Comparison of ENCODE assay signal across 11 cellular contexts in genomic region chr2:112001136-112001764, GRCh38. TPM values are rescaled to one million over a fixed set of nuclear protein-coding genes. Genes with fewer than 3 reads are reported as not detected.
DNase-seq lines count a peak whose midpoint lies in the region; ATAC-seq, FAIRE-seq and TF ChIP-seq lines count a peak whose summit lies in the region.
"Had no signal": no experiment of that assay in that cellular context is flagged by ENCODE, and none has a peak within 500 bp of the region (broad histone marks: within the 10 kb centered on the region; RNA-seq: fewer than 3 reads in every experiment).

No MANE protein-coding gene starts in this region.

- intact Hi-C loops in naive thymus-derived CD4-positive, alpha-beta T cell (cut with micrococcal nuclease): no loop called here

- peak overlapping the region in 2 of 9 donors; percentile 1 to 18 for H3K27ac Mint-ChIP-seq in naive thymus-derived CD4-positive, alpha-beta T cell
- H3K27ac Mint-ChIP-seq: natural killer cell had no signal

- H3K4me3 Mint-ChIP-seq in naive thymus-derived CD4-positive, alpha-beta T cell: peak overlapping the region in 2 of 10 donors; percentile 13 to 37
- H3K4me3 Mint-ChIP-seq: natural killer cell had no signal

- H4K20me1 ChIP-seq in MM.1S (ENCODE audit: insufficient read depth, low read length): no peaks in the 10 kb centered on the region

- peaks cover 0 to 7% (median 0%) of the 10 kb centered on the region in 5 donors for H3K27me3 Mint-ChIP-seq in naive thymus-derived CD4-positive, alpha-beta T cell

- H3K27ac ChIP-seq in MM.1S (ENCODE audit: low read length): peak overlapping the region; percentile 67
- H3K27ac ChIP-seq in naive thymus-derived CD4-positive, alpha-beta T cell (ENCODE audit: low read depth, low read length): no peak overlapping the region

- H3K36me3 ChIP-seq in MM.1S (replicated peaks; ENCODE audit: insufficient read depth, low read length) (no peaks in the 10 kb centered on the region; the same call in 1 of the 2 replicates), adipocyte (ENCODE audit: control insufficient read depth, insufficient read depth, low read length, severe bottlenecking) (no peaks in the 10 kb centered on the region)
- H3K36me3 ChIP-seq in naive thymus-derived CD4-positive, alpha-beta T cell (ENCODE audit: control insufficient read depth in 2 of 3, insufficient read depth in 3 of 3, low read length in 3 of 3): no peaks in the 10 kb centered on the region

- peak overlapping the region; percentile 31 for H2AFZ ChIP-seq in MM.1S (ENCODE audit: low read length)

- H3K4me1 Mint-ChIP-seq in naive thymus-derived CD4-positive, alpha-beta T cell: peaks cover 0 to 17% (median 9%) of the 10 kb centered on the region in 7 donors

- ATAC-seq in naive thymus-derived CD4-positive, alpha-beta T cell: peak; percentile 69
- ATAC-seq in HG02763 (IDR thresholded peaks at IDR 0.05; ENCODE audit: unreplicated experiment) (no peak), HG03378 (IDR thresholded peaks at IDR 0.05; ENCODE audit: unreplicated experiment) (no peak), GM19035 (IDR thresholded peaks at IDR 0.05; ENCODE audit: unreplicated experiment) (no peak)

- peak; percentile 61 for FAIRE-seq in GM18507 (lab: Jason Lieb, UNC)

- no peaks in the 10 kb centered on the region for H3K79me2 ChIP-seq in MM.1S (ENCODE audit: low read length)

- H3K9ac ChIP-seq in MM.1S (ENCODE audit: low read length) (peak overlapping the region; percentile 35; the same call in 1 of the 2 replicates), adipocyte (ENCODE audit: low read length) (no peak overlapping the region)

- POLR2A ChIA-PET in naive thymus-derived CD4-positive, alpha-beta T cell (lab: Charles Lee): no interaction called here

- H3K36me3 Mint-ChIP-seq in naive thymus-derived CD4-positive, alpha-beta T cell: peaks cover 0 to 6% (median 0%) of the 10 kb centered on the region in 5 donors
- H3K36me3 Mint-ChIP-seq: natural killer cell had no signal

- CTCF ChIA-PET in naive thymus-derived CD4-positive, alpha-beta T cell (lab: Charles Lee): interaction anchor here (0.7 kb wide), 1 partner anchor 114 kb away, joined by 3 read pairs; no protein-coding TSS in a partner anchor

- H3K27me3 ChIP-seq in MM.1S (replicated peaks; ENCODE audit: insufficient read depth, low read length) (no peaks in the 10 kb centered on the region), adipocyte (replicated peaks; ENCODE audit: control insufficient read depth, insufficient read depth, low read length) (no peaks in the 10 kb centered on the region)
- H3K27me3 ChIP-seq in naive thymus-derived CD4-positive, alpha-beta T cell (ENCODE audit: control insufficient read depth in 2 of 2, insufficient read depth in 2 of 2, low read length in 2 of 2): no peaks in the 10 kb centered on the region

- peaks cover 24% of the 10 kb centered on the region for H3F3A ChIP-seq in MM.1S (ENCODE audit: insufficient read depth, low read length)

- no peak for TF ChIP-seq CTCF in MM.1S (IDR thresholded peaks at IDR 0.05; ENCODE audit: low read length)

- H3K4me3 ChIP-seq in MM.1S (ENCODE audit: low read length) (peak overlapping the region; percentile 48), adipocyte (ENCODE audit: low read length) (peak overlapping the region; percentile 32)
- no peak overlapping the region for H3K4me3 ChIP-seq in naive thymus-derived CD4-positive, alpha-beta T cell (ENCODE audit: low read length)

- H3K4me1 ChIP-seq in MM.1S (ENCODE audit: low read length) (peaks cover 26% of the 10 kb centered on the region), adipocyte (ENCODE audit: control insufficient read depth, insufficient read depth, low read length) (peaks cover 9% of the 10 kb centered on the region)
- no peaks in the 10 kb centered on the region for H3K4me1 ChIP-seq in naive thymus-derived CD4-positive, alpha-beta T cell (ENCODE audit: control insufficient read depth in 2 of 2, insufficient read depth in 2 of 2, low read length in 2 of 2)

- H3K4me2 ChIP-seq in MM.1S (ENCODE audit: low read depth, low read length): peak overlapping the region; percentile 87

- H3K9me3 ChIP-seq in MM.1S (replicated peaks; ENCODE audit: insufficient read depth, low read length) (no peaks in the 10 kb centered on the region), adipocyte (ENCODE audit: control insufficient read depth, low read length) (no peaks in the 10 kb centered on the region)
- H3K9me3 ChIP-seq in naive thymus-derived CD4-positive, alpha-beta T cell (ENCODE audit: control insufficient read depth in 2 of 3, low read length in 3 of 3): no peaks in the 10 kb centered on the region

- no peak for DNase-seq in GM18507 (ENCODE audit: extremely low spot score, insufficient read length, low read depth)
- DNase-seq in MM.1S: peak; percentile 19
- peak; percentile 10 for DNase-seq in adipocyte (ENCODE audit: low read depth)
- DNase-seq in naive thymus-derived CD4-positive, alpha-beta T cell: no peak
- DNase-seq in GM19238 (ENCODE audit: insufficient read length, low spot score): no peak
- DNase-seq: DMS53, natural killer cell, NCI-H510A had no signal

- no peaks in the 10 kb centered on the region for H3K9me2 ChIP-seq in MM.1S (replicated peaks; ENCODE audit: insufficient read depth, low read length)

- peaks cover 0 to 3% (median 0%) of the 10 kb centered on the region in 11 donors for H3K9me3 Mint-ChIP-seq in naive thymus-derived CD4-positive, alpha-beta T cell
- H3K9me3 Mint-ChIP-seq: natural killer cell had no signal

RNA-seq across cellular contexts. Expression of gene TMEM87B, which starts 53.8 kb away (rescaled TPM):
- total RNA-seq in naive thymus-derived CD4-positive, alpha-beta T cell: 10 to 100 TPM; 14.0 to 26.9 (median 17.4) TPM
- 10 to 100 TPM in 1 of 2 donors, 1 to 10 TPM in 1; 7.3 to 11.1 TPM for polyA plus RNA-seq in naive thymus-derived CD4-positive, alpha-beta T cell

Comparison
In these comparisons a context has a peak if more than half of its experiments do, and no peak if none do; other contexts are left out.
1. DNase-seq: peak in MM.1S (single experiment) and adipocyte (single experiment); none in GM18507 (single experiment), naive thymus-derived CD4-positive, alpha-beta T cell (0 of 9) and GM19238 (single experiment).